8 cellular contexts compared by ENCODE assay signal in the genomic region with DNA sequence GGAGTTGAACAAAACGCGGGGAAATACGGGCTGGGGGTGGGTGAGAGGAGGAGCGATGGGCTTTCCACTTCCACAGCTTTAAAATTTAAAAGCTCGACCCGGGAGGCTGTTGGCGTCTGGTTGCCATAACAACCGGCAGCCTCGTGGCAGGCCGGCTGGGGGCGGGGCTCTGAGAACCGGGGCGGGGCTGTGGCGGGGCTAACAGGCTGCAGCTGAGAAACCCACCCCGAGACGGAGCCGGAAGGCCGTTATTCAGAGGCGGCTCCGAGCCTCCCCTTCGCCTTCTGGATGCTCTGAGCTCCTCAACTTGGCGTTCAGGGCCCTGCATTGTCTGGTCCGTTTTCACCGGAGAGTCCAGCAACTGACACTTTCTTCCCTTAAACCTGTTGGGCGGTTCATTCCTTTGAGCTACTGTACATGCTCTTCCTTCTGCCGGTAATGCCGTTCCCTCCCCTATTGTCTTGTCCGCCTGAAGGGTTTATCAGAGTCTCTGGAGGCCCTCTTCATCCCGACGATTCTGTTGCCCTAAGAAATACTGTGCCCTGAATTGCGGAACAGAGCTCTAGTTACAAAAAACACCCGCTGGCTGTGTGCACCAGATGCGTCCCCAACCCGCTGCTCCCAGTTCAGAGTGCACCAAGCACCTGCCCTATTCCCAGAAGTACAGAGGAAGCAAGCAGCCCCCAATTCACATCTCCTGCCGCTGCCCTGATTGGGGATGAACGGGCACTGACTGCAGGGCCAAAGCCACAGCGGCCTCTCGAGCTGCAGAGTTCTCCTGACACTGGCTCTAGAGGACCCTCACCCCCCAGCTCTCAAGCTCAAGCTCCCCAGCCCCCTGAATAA.
DNase-seq lines count a peak whose midpoint lies in the region; ATAC-seq and TF ChIP-seq lines count a peak whose summit lies in the region.

No MANE protein-coding gene starts in this region.

- TF ChIP-seq POLR2A in GM18526 (IDR thresholded peaks at IDR 0.05; ENCODE audit: extremely low read depth, insufficient read length), result peak; percentile 69

- DNase-seq in ACHN, result peak; percentile 85
- DNase-seq in NCI-H2196 (lab: John Stamatoyannopoulos, UW; ENCODE audit: unreplicated experiment), result peak; percentile 77
- peak; percentile 76 for DNase-seq in cerebellar cortex (ENCODE audit: low spot score)
- DNase-seq in kidney glomerular epithelial cell (lab: John Stamatoyannopoulos, UW), result peak; percentile 69
- peak; percentile 95 for DNase-seq in stimulated activated CD4-positive, alpha-beta T cell treated with anti-CD3 and anti-CD28 coated beads, Interleukin-15, amount 100 ng/mL, for 24 hours

- in situ Hi-C loops in ACHN (cut with HindIII; ENCODE audit: low pct_ligation_motif_present, low pct_unique_long_range_greater_than_20kb, low sequenced_read_pairs), result no loop called here

- ATAC-seq in HG03045 (IDR thresholded peaks at IDR 0.05; ENCODE audit: unreplicated experiment), result peak; percentile 61
- peak; percentile 77 to 78 for ATAC-seq in activated CD4-positive, CD25-positive, alpha-beta regulatory T cell treated with anti-CD3 and anti-CD28 coated beads, Interleukin-2, amount 50 U/mL, for 24 hours

Comparison
In these comparisons a context has a peak if more than half of its experiments do, and no peak if none do; other contexts are left out.
1. Peak in every context shown above with its lines: DNase-seq and ATAC-seq.